Comparison of ENCODE assay signal across 8 cellular contexts in the genomic region with DNA sequence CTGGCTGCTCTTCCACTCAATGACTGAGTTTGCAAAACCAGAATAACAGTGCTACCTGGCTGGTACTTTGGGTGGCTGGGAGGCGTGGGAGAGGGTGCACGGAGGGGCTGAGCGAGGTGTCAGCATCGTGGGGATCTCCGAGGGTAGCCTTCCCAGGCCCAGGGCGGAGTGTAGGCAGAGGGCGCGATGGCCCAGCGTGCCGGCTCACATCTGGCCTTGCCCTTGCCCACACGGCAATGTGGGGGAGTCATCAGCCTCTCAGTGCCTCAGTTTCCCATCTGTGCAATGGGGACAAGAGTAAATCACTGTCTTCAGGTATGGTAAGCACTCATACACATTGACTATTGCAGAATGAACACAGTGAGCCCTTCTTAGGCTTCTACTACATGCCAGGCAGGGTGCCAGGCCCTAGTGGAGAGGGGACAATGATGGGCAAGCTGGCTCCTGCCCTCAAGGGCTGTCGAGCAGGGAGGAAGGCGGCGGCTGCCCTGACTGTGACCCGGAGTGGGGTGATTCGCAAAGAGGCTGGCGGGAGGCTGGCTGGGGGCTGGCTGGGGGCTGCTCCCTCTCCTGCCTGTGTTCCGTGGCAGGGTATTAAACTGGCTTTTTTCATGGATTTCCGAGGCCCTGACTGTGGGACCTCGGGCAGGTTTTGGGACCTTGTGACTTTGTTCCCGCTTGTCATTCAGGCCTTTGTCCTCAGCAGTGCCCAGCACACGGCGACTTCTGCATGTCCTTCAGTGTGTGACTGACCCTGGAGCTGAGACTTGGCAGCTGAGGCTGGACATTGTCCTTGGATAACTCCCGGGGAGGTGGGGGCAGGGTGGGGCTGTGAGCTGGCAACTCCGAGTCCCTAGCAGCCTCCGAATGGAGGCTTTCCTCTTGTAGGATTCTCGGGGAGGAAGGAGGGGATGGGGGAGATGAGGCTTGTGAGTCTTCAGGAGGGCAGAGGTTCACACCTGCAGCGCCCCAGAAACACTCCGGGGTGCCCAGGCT.
DNase-seq lines count a peak whose midpoint lies in the region; ATAC-seq, FAIRE-seq and TF ChIP-seq lines count a peak whose summit lies in the region.

No MANE protein-coding gene starts in this region.

- no peak overlapping the region for H3T11ph ChIP-seq in H9 (ENCODE audit: low read length)

- no peak overlapping the region for H2AFZ ChIP-seq in H9 (ENCODE audit: low read length)

- H3K27ac Mint-ChIP-seq in nephron = peak overlapping the region; percentile 86 to 91 (median 89)
- peak overlapping the region in 1 of 3 experiments; percentile 23; a peak in 3 of 7 replicates for H3K27ac Mint-ChIP-seq in H9
- H3K27ac Mint-ChIP-seq in activated naive CD4-positive, alpha-beta T cell treated with anti-CD3 and anti-CD28 coated beads for 36 hours = no peak overlapping the region

- H3K23ac ChIP-seq in H9 (ENCODE audit: insufficient read length, low read depth, low read length) = no peak overlapping the region

- H3K23me2 ChIP-seq in H9 (ENCODE audit: insufficient read length, low read depth, low read length, poor library complexity, severe bottlenecking) = no peaks in the 10 kb centered on the region

- no peak overlapping the region for H2BK120ac ChIP-seq in H9 (ENCODE audit: low read depth, low read length, poor library complexity, severe bottlenecking)

- no peak for FAIRE-seq in A549 (lab: Jason Lieb, UNC)

- no peak overlapping the region for H3K14ac ChIP-seq in H9 (ENCODE audit: insufficient read depth, low read length)

- no peak for TF ChIP-seq POLR2A in A549 (IDR thresholded peaks at IDR 0.05; ENCODE audit: low read length)

- ATAC-seq in A549 (no peak), omental fat pad (ENCODE audit: low FRiP score) (no peak)

- no peaks in the 10 kb centered on the region for H3K27me3 ChIP-seq in H9 (ENCODE audit: insufficient read depth, low read length)

- no peak overlapping the region for H4K8ac ChIP-seq in H9 (replicated peaks; ENCODE audit: insufficient read length, low read depth, low read length)

- no peak for TF ChIP-seq RAD21 in A549 (conservative IDR thresholded peaks at IDR 0.05 in 1 of 2, IDR thresholded peaks at IDR 0.05 in 1 of 2)

- no peaks in the 10 kb centered on the region for H3K27me3 Mint-ChIP-seq in nephron (ENCODE audit: low read depth)
- no peaks in the 10 kb centered on the region for H3K27me3 Mint-ChIP-seq in H9 (ENCODE audit: low read depth)
- H3K27me3 Mint-ChIP-seq in activated naive CD4-positive, alpha-beta T cell treated with anti-CD3 and anti-CD28 coated beads for 36 hours (ENCODE audit: low read depth) = no peaks in the 10 kb centered on the region

- H3K4me1 Mint-ChIP-seq in nephron (peaks cover 82% of the 10 kb centered on the region), H9 (peaks cover 57 to 89% of the 10 kb centered on the region in 2 experiments)
- H3K4me1 Mint-ChIP-seq in activated naive CD4-positive, alpha-beta T cell treated with anti-CD3 and anti-CD28 coated beads for 36 hours (ENCODE audit: low read depth) = peaks cover 77% of the 10 kb centered on the region

- no peak overlapping the region for H3K4ac ChIP-seq in H9 (ENCODE audit: low read depth, low read length)

- H3K9me3 ChIP-seq in A549 (no peaks in the 10 kb centered on the region), H9 (ENCODE audit: control insufficient read depth, low read depth, low read length) (no peaks in the 10 kb centered on the region)

- intact Hi-C loops in activated naive CD4-positive, alpha-beta T cell treated with anti-CD3 and anti-CD28 coated beads for 36 hours (cut with micrococcal nuclease) = loop anchor here (2.0 kb wide), 1 partner anchor 53 kb away; no protein-coding TSS in a partner anchor

- H3K79me2 ChIP-seq in H9 (ENCODE audit: insufficient read depth, low read length) = peaks cover 22% of the 10 kb centered on the region; the same call in 1 of the 2 replicates

- no peak for TF ChIP-seq CTCF in A549 (IDR thresholded peaks at IDR 0.05)
- TF ChIP-seq CTCF in nephron (IDR thresholded peaks at IDR 0.05; ENCODE audit: unreplicated experiment in 3 of 3) = no peak
- no peak for TF ChIP-seq CTCF in H9 (conservative IDR thresholded peaks at IDR 0.05)
- TF ChIP-seq CTCF in omental fat pad (IDR thresholded peaks at IDR 0.05) = no peak

- no peaks in the 10 kb centered on the region for H3K36me3 Mint-ChIP-seq in nephron (ENCODE audit: low read depth)
- H3K36me3 Mint-ChIP-seq in H9 (ENCODE audit: insufficient read depth in 1 of 3, low read depth in 3 of 3) = peaks cover 4 to 9% (median 6%) of the 10 kb centered on the region in 3 experiments; a peak in 3 of 7 replicates
- no peaks in the 10 kb centered on the region for H3K36me3 Mint-ChIP-seq in activated naive CD4-positive, alpha-beta T cell treated with anti-CD3 and anti-CD28 coated beads for 36 hours (ENCODE audit: low read depth)

- H2BK12ac ChIP-seq in H9 (ENCODE audit: insufficient read length, low read depth, low read length) = no peak overlapping the region

- no peak overlapping the region for H4K91ac ChIP-seq in H9 (ENCODE audit: insufficient read length, low read depth, low read length)

- H3K4me2 ChIP-seq in A549 = peak overlapping the region; percentile 5; the same call in 1 of the 3 replicates
- no peak overlapping the region for H3K4me2 ChIP-seq in H9 (ENCODE audit: insufficient read depth, insufficient read length, low read length)

- H3K9me3 Mint-ChIP-seq in nephron (no peaks in the 10 kb centered on the region), H9 (no peaks in the 10 kb centered on the region; a peak in 1 of 5 replicates)
- H3K9me3 Mint-ChIP-seq in activated naive CD4-positive, alpha-beta T cell treated with anti-CD3 and anti-CD28 coated beads for 36 hours = no peaks in the 10 kb centered on the region

- no peak overlapping the region for H2BK20ac ChIP-seq in H9 (ENCODE audit: low read depth, low read length, poor library complexity, severe bottlenecking)

- H3K4me3 ChIP-seq in A549 = no peak overlapping the region

- H2BK5ac ChIP-seq in H9 (ENCODE audit: insufficient read length, low read length) = no peak overlapping the region

- H4K20me1 ChIP-seq in H9 (ENCODE audit: control insufficient read depth, insufficient read depth, insufficient read length) = peaks cover 4% of the 10 kb centered on the region

- DNase-seq in A549 (ENCODE audit: low read depth in 1 of 2, low spot score in 1 of 2) (no peak), NCI-H1092 treated with DMSO at 0.1 percent for 48 hours (lab: John Stamatoyannopoulos, UW) (peak; percentile 39), dermis blood vessel endothelial cell (peak; percentile 33), H9 (no peak), omental fat pad (ENCODE audit: low spot score) (no peak), DMS114 treated with DMSO at 0.1 percent for 48 hours (lab: John Stamatoyannopoulos, UW; ENCODE audit: unreplicated experiment) (no peak)
- DNase-seq in activated naive CD4-positive, alpha-beta T cell treated with anti-CD3 and anti-CD28 coated beads for 36 hours = no peak

- TF ChIP-seq EP300 in A549 (IDR thresholded peaks at IDR 0.05) = no peak

- H4K5ac ChIP-seq in H9 (ENCODE audit: insufficient read length, low read depth, low read length) = no peak overlapping the region

- POLR2A ChIA-PET in A549 (lab: Yijun Ruan, JAX) = no interaction called here

- H3K56ac ChIP-seq in H9 (ENCODE audit: insufficient read length, low read depth, low read length) = no peak overlapping the region

- no peak overlapping the region for H3K18ac ChIP-seq in H9 (ENCODE audit: insufficient read length, low read depth, low read length)

- H3K4me1 ChIP-seq in A549 (peaks cover 89% of the 10 kb centered on the region), H9 (ENCODE audit: insufficient read depth, low read length) (peaks cover 15% of the 10 kb centered on the region; the same call in 1 of the 2 replicates)

- H3K79me1 ChIP-seq in H9 (ENCODE audit: insufficient read depth, low read depth, low read length, poor library complexity, severe bottlenecking) = peaks cover 22% of the 10 kb centered on the region

- CTCF ChIA-PET in A549 (lab: Yijun Ruan, JAX) = interaction anchor here (0.6 to 1.8 kb wide), 2 partner anchors 52 to 111 kb away, joined by 3 to 5 read pairs; no protein-coding TSS in a partner anchor
- CTCF ChIA-PET in activated naive CD4-positive, alpha-beta T cell treated with anti-CD3 and anti-CD28 coated beads for 36 hours (lab: Charles Lee) = interaction anchor here (0.8 to 2.1 kb wide), 2 partner anchors 8 to 17 kb away, joined by 3 to 8 read pairs; no protein-coding TSS in a partner anchor

- H2BK15ac ChIP-seq in H9 (ENCODE audit: low read depth, low read length) = no peak overlapping the region

- no peak overlapping the region for H2AK5ac ChIP-seq in H9 (ENCODE audit: insufficient read length, low read length)

- no peak overlapping the region for H3K9ac ChIP-seq in H9 (ENCODE audit: extremely low read depth, insufficient read length, low read length)

- H3K4me3 Mint-ChIP-seq in nephron (peak overlapping the region in 2 of 3 experiments; percentile 19 to 28), H9 (no peak overlapping the region)
- no peak overlapping the region for H3K4me3 Mint-ChIP-seq in activated naive CD4-positive, alpha-beta T cell treated with anti-CD3 and anti-CD28 coated beads for 36 hours

- WGBS in A549 (ENCODE audit: missing lambda C conversion rate) = 83% methylated on average over 28 of the region's 29 CpGs
- no CpG with 5 or more reads among the region's 29 CpGs for WGBS in H9 (ENCODE audit: extremely low coverage, insufficient read length, low lambda C conversion rate)

- H3K27ac ChIP-seq in A549 (peak overlapping the region; percentile 6 to 61; a peak in 4 of 6 replicates), H9 (ENCODE audit: insufficient read length, low read depth, low read length) (no peak overlapping the region)

TF ChIP-seq in A549, 52 proteins besides CTCF, POLR2A, EP300 and RAD21 (continues in another document):
- no peak for TF ChIP-seq NR3C1 (IDR thresholded peaks at IDR 0.05)

Comparison
In these comparisons a context has a peak if more than half of its experiments do, and no peak if none do; other contexts are left out.
1. DNase-seq: peak in NCI-H1092 treated with DMSO at 0.1 percent for 48 hours (single experiment) and dermis blood vessel endothelial cell (single experiment); none in A549 (0 of 2), H9 (single experiment), omental fat pad (single experiment), DMS114 treated with DMSO at 0.1 percent for 48 hours (single experiment) and activated naive CD4-positive, alpha-beta T cell treated with anti-CD3 and anti-CD28 coated beads for 36 hours (single experiment).
2. H3K4me3 Mint-ChIP-seq: peak in nephron (2 of 3); none in H9 (0 of 2) and activated naive CD4-positive, alpha-beta T cell treated with anti-CD3 and anti-CD28 coated beads for 36 hours (single experiment).